In the genomic region with DNA sequence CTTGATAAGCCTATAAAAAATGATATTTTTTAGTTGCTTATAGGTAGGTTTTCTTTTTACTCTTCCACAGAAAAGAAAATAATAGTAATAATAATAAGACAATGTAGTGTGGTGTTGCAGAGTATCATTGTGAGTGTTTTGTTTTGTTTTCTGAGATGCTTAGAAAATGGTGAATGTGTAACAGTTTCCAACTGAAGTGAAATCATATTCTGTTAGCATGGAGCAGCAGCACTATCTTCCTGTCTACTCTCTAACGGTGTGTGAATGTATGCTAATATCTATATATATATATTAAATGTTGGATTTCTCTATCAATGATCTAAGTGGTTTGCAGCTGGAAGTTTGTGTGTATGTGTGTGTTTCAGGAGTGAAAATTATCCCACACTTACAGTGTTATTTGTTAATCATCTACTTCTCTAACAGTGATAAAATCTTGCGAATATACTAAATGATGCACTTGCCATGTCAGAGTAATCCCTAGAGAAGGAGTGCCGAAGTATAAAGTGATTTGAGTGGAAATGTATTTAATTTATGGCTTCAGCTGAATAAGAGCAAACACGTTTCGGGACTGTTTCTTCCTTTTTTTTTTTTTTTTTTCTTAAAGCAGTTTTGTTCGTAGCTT, we compare ENCODE assay signal across 8 cellular contexts. TPM values are rescaled to one million over a fixed set of nuclear protein-coding genes. Genes with fewer than 3 reads are reported as not detected.
A peak's percentile ranks its signal among the peaks of the same experiment; 100 is the strongest.
DNase-seq lines count a peak whose midpoint lies in the region; ATAC-seq, FAIRE-seq and TF ChIP-seq lines count a peak whose summit lies in the region.

No MANE protein-coding gene starts in this region.

- no peak for FAIRE-seq in D721Med (lab: Jason Lieb, UNC)

- H3K27me3 Mint-ChIP-seq in activated CD4-positive, alpha-beta T cell treated with anti-CD3 and anti-CD28 coated beads, Interleukin-2, amount 10 ng/mL, durations not matched to agents 24 days and 14 days: peaks cover 11% of the 10 kb centered on the region

- intact Hi-C loops in activated CD4-positive, alpha-beta T cell treated with anti-CD3 and anti-CD28 coated beads, Interleukin-2, amount 10 ng/mL, durations not matched to agents 24 days and 14 days (cut with micrococcal nuclease): loop anchor here (5.0 to 10.0 kb wide), 2 partner anchors 320 to 453 kb away; no protein-coding TSS in a partner anchor

- no peaks in the 10 kb centered on the region for H3K36me3 ChIP-seq in WERI-Rb-1
- no peaks in the 10 kb centered on the region for H3K36me3 ChIP-seq in thoracic aorta
- no peaks in the 10 kb centered on the region for H3K36me3 ChIP-seq in MG63

- H3K27ac ChIP-seq in WERI-Rb-1: peak overlapping the region; percentile 30
- H3K27ac ChIP-seq in layer of hippocampus (ENCODE audit: low read depth, low read length): peak overlapping the region; percentile 82
- peak overlapping the region in 1 of 2 donors; percentile 45 for H3K27ac ChIP-seq in thoracic aorta

- H3K27me3 ChIP-seq in WERI-Rb-1 (ENCODE audit: insufficient read depth, low read depth, severe bottlenecking) (no peaks in the 10 kb centered on the region), layer of hippocampus (ENCODE audit: control insufficient read depth, insufficient read depth, low read length) (no peaks in the 10 kb centered on the region), thoracic aorta (replicated peaks; ENCODE audit: insufficient read depth) (no peaks in the 10 kb centered on the region), MG63 (no peaks in the 10 kb centered on the region)

- H3K4me1 ChIP-seq in thoracic aorta (ENCODE audit: control insufficient read depth in 1 of 2, low read depth in 2 of 2): peaks cover 10 to 34% of the 10 kb centered on the region in 2 donors

- peak overlapping the region; percentile 75 for H3K4me3 Mint-ChIP-seq in activated CD4-positive, alpha-beta T cell treated with anti-CD3 and anti-CD28 coated beads, Interleukin-2, amount 10 ng/mL, durations not matched to agents 24 days and 14 days

- H3K4me1 Mint-ChIP-seq in activated CD4-positive, alpha-beta T cell treated with anti-CD3 and anti-CD28 coated beads, Interleukin-2, amount 10 ng/mL, durations not matched to agents 24 days and 14 days: peaks cover 41% of the 10 kb centered on the region

- TF ChIP-seq CTCF in WERI-Rb-1 (IDR thresholded peaks at IDR 0.05; ENCODE audit: low read depth, low read length) (no peak), thoracic aorta (IDR thresholded peaks at IDR 0.05) (no peak), D721Med (IDR thresholded peaks at IDR 0.05; ENCODE audit: insufficient read depth, missing control alignments) (no peak)

- H3K36me3 Mint-ChIP-seq in activated CD4-positive, alpha-beta T cell treated with anti-CD3 and anti-CD28 coated beads, Interleukin-2, amount 10 ng/mL, durations not matched to agents 24 days and 14 days (ENCODE audit: low read depth): no peaks in the 10 kb centered on the region

- H3K9me3 Mint-ChIP-seq in activated CD4-positive, alpha-beta T cell treated with anti-CD3 and anti-CD28 coated beads, Interleukin-2, amount 10 ng/mL, durations not matched to agents 24 days and 14 days: peaks cover 2% of the 10 kb centered on the region

- H3K4me3 ChIP-seq in WERI-Rb-1 (ENCODE audit: low read depth, low read length): peak overlapping the region; percentile 7; the same call in 1 of the 2 replicates
- H3K4me3 ChIP-seq in thoracic aorta: peak overlapping the region; percentile 70
- H3K4me3 ChIP-seq in MG63: no peak overlapping the region

- no peak for DNase-seq in activated CD4-positive, alpha-beta T cell treated with anti-CD3 and anti-CD28 coated beads, Interleukin-2, amount 10 ng/mL, durations not matched to agents 24 days and 14 days
- no peak for DNase-seq in activated CD4-positive, alpha-beta T cell treated with anti-CD3 and anti-CD28 coated beads, Interleukin-2, amount 50 U/mL, for 4 hours
- DNase-seq in WERI-Rb-1: no peak
- no peak for DNase-seq in thoracic aorta (ENCODE audit: low spot score)
- no peak for DNase-seq in D721Med (ENCODE audit: insufficient read length, low spot score)
- DNase-seq in MG63: no peak

- H3K9me3 ChIP-seq in WERI-Rb-1 (ENCODE audit: severe bottlenecking) (no peaks in the 10 kb centered on the region), thoracic aorta (no peaks in the 10 kb centered on the region), MG63 (no peaks in the 10 kb centered on the region)

- peak overlapping the region; percentile 17 for H3K27ac Mint-ChIP-seq in activated CD4-positive, alpha-beta T cell treated with anti-CD3 and anti-CD28 coated beads, Interleukin-2, amount 10 ng/mL, durations not matched to agents 24 days and 14 days

- ATAC-seq in thoracic aorta (ENCODE audit: insufficient number of reproducible peaks, low FRiP score, low read depth) (no peak), HG02870 (IDR thresholded peaks at IDR 0.05; ENCODE audit: unreplicated experiment) (no peak)

RNA-seq across cellular contexts. Expression of a gene that starts 0.4 kb away (rescaled TPM):
- 0.21 TPM in 1 of 2 replicates, not detected in the other for total RNA-seq in activated CD4-positive, alpha-beta T cell treated with anti-CD3 and anti-CD28 coated beads, Interleukin-2, amount 10 ng/mL, durations not matched to agents 24 days and 14 days
- total RNA-seq in thoracic aorta: 1 to 10 TPM in 1 of 2 donors, under 1 TPM in 1; 0.95 to 1.8 TPM
- 0.15 and 0.40 TPM in 2 replicates for total RNA-seq in MG63 (2014; rRNA removed; shearing (Covaris generic); ENCODE audit: low replicate concordance)
